In the genomic region with DNA sequence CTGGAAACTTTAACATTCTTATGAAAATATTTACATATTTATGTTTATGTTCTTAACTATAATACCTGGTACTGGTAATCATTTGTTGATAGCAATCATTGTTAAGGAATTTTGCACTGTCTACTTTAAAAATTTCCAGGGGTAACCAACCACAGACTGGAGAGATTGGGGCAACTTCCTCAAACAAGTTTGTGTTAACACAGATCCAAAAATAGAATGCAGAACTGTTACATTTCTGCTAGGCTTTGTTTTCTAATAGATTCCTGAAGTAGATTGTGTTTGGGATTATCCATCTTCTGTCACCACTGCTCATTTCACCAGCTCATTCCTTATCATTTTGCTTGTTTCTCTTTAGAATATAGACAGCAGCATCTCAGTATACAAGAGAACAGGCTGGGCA, we compare ENCODE assay signal across 12 cellular contexts. TPM values are rescaled to one million over a fixed set of nuclear protein-coding genes. Genes with fewer than 3 reads are reported as not detected.
DNase-seq lines count a peak whose midpoint lies in the region; ATAC-seq lines count a peak whose summit lies in the region.
"Had no signal": no experiment of that assay in that cellular context is flagged by ENCODE, and none has a peak within 500 bp of the region (broad histone marks: within the 10 kb centered on the region; RNA-seq: fewer than 3 reads in every experiment).

No MANE protein-coding gene starts in this region.

- no peak for ATAC-seq in T-helper 17 cell
- ATAC-seq in HG03460 (IDR thresholded peaks at IDR 0.05; ENCODE audit: unreplicated experiment): no peak
- ATAC-seq in activated CD4-positive, CD25-positive, alpha-beta regulatory T cell treated with anti-CD3 and anti-CD28 coated beads, Interleukin-2, amount 50 U/mL, for 24 hours: no peak

- H3K9me3 ChIP-seq in T-helper 17 cell (ENCODE audit: control insufficient read depth, low read length, poor library complexity, severe bottlenecking): no peaks in the 10 kb centered on the region

- no peaks in the 10 kb centered on the region for H3K27me3 Mint-ChIP-seq in T-helper 17 cell
- H3K27me3 Mint-ChIP-seq: type B pancreatic cell had no signal

- H3K27ac Mint-ChIP-seq in T-helper 17 cell: peak overlapping the region; percentile 94
- H3K27ac Mint-ChIP-seq: type B pancreatic cell had no signal

- in situ Hi-C loops in KBM-7 (cut with MboI; ENCODE audit: low pct_unique_long_range_greater_than_20kb, low sequenced_read_pairs): no loop called here

- peaks cover 8% of the 10 kb centered on the region for H3K36me3 Mint-ChIP-seq in T-helper 17 cell (ENCODE audit: low read depth)

- DNase-seq in CD1c-positive myeloid dendritic cell (ENCODE audit: extremely low spot score): peak; percentile 80
- DNase-seq in KBM-7: peak; percentile 78
- no peak for DNase-seq in T-helper 17 cell
- DNase-seq in midbrain (lab: John Stamatoyannopoulos, UW): peak; percentile 7
- no peak for DNase-seq in stimulated activated CD4-positive, alpha-beta T cell treated with anti-CD3 and anti-CD28 coated beads, Interleukin-4, amount 100 ng/mL, for 1 hour
- DNase-seq: activated CD4-positive, alpha-beta T cell treated with anti-CD3 and anti-CD28 coated beads, Interleukin-2, amount 50 U/mL, for 4 hours; activated naive CD4-positive, alpha-beta T cell; NCI-H1417 treated with DMSO at 0.1 percent for 48 hours; NCI-H345 had no signal

- H3K4me3 Mint-ChIP-seq in T-helper 17 cell: peak overlapping the region; percentile 26
- H3K4me3 Mint-ChIP-seq: type B pancreatic cell had no signal

- H3K4me1 Mint-ChIP-seq in T-helper 17 cell: peaks cover 35% of the 10 kb centered on the region

RNA-seq across cellular contexts. Expression of a gene that starts 23.7 kb away (rescaled TPM):
- total RNA-seq in T-helper 17 cell: 10 to 100 TPM; 50.6 to 72.6 TPM

RNA-seq across cellular contexts. Expression of a gene that starts 49.3 kb away (rescaled TPM):
- 100 to 1,000 TPM in 1 of 2 donors, 10 to 100 TPM in 1; 86.8 to 104 TPM for total RNA-seq in T-helper 17 cell

Comparison
In these comparisons a context has a peak if more than half of its experiments do, and no peak if none do; other contexts are left out.
1. DNase-seq: peak in CD1c-positive myeloid dendritic cell (single experiment), KBM-7 (single experiment) and midbrain (single experiment); none in T-helper 17 cell (0 of 3) and stimulated activated CD4-positive, alpha-beta T cell treated with anti-CD3 and anti-CD28 coated beads, Interleukin-4, amount 100 ng/mL, for 1 hour (single experiment).